Comparison of ENCODE assay signal across 1 cellular context in the genomic region with DNA sequence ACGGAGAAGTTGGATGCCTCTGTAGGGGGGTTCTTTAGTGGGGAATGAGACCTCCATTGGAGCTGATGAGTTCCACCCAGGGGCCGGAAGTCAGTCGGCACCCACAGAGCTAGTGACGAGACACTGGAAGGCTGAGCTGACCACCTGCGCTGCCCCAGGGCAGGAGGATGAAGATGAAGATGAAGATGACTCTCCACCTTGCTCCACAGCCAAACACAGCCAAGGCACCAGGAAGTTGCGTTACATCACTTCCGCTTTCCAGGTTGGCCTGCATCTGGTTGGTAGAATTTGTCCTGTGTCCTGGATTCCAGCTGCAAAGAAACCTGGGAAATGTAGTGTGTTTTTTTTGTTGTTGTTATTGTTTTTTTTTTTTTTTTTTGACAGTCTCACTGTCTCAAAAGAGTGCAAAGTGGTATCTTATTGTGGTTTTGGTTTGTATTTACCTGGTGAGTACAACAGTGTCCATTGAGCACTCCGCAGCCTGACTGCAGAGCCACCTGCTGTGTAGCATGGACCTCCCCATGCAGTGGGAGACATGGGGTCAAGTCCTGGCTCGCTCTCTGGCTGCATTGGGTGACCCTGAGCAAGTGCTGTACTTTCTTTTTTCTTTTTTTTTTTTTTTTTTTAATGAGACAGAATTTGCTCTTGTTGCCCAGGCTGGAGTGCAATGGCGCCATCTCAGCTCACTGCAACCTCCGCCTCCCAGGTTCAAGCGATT.
A peak's percentile ranks its signal among the peaks of the same experiment; 100 is the strongest.
TF ChIP-seq lines count a peak whose summit lies in the region.

No MANE protein-coding gene starts in this region.

TF ChIP-seq in HepG2, 621 proteins besides CTCF, POLR2A, EP300 and RAD21:
- TF ChIP-seq ZNF660 (CRISPR knock-in tag; IDR thresholded peaks at IDR 0.05; ENCODE audit: borderline replicate concordance, low read depth) (no peak), ZNF557 (CRISPR knock-in tag; IDR thresholded peaks at IDR 0.05) (no peak), ZNF552 (CRISPR knock-in tag; IDR thresholded peaks at IDR 0.05; ENCODE audit: borderline replicate concordance) (no peak), GABPA (IDR thresholded peaks at IDR 0.05; ENCODE audit: low read depth, low read length) (peak; percentile 55), GABPA (CRISPR knock-in tag; IDR thresholded peaks at IDR 0.05; ENCODE audit: low read depth) (peak; percentile 79), CC2D1A (CRISPR knock-in tag; IDR thresholded peaks at IDR 0.05) (no peak), MED13 (CRISPR knock-in tag; IDR thresholded peaks at IDR 0.05) (no peak), ZNF143 (CRISPR knock-in tag; IDR thresholded peaks at IDR 0.05) (peak; percentile 58; the same call in 1 of the 2 replicates), NFYB (CRISPR knock-in tag; IDR thresholded peaks at IDR 0.05) (peak; percentile 51), MXD4 (CRISPR knock-in tag; IDR thresholded peaks at IDR 0.05) (no peak), FOSL2 (CRISPR knock-in tag; IDR thresholded peaks at IDR 0.05) (no peak), TAF1 (CRISPR knock-in tag; IDR thresholded peaks at IDR 0.05) (no peak), ZNF75D (CRISPR knock-in tag; IDR thresholded peaks at IDR 0.05; ENCODE audit: borderline replicate concordance) (no peak), ZNF451 (CRISPR knock-in tag; IDR thresholded peaks at IDR 0.05) (no peak), ZNF335 (CRISPR knock-in tag; IDR thresholded peaks at IDR 0.05) (no peak), ZNF510 (CRISPR knock-in tag; IDR thresholded peaks at IDR 0.05; ENCODE audit: low read depth) (no peak), BRCA1 (CRISPR knock-in tag; IDR thresholded peaks at IDR 0.05) (no peak), ETV6 (CRISPR knock-in tag; conservative IDR thresholded peaks at IDR 0.05) (no peak), ZSCAN29 (CRISPR knock-in tag; conservative IDR thresholded peaks at IDR 0.05) (no peak), ZFP41 (CRISPR knock-in tag; IDR thresholded peaks at IDR 0.05; ENCODE audit: borderline replicate concordance) (no peak), ADNP (CRISPR knock-in tag; IDR thresholded peaks at IDR 0.05) (no peak), MEIS1 (CRISPR knock-in tag; IDR thresholded peaks at IDR 0.05; ENCODE audit: borderline replicate concordance) (no peak), CREB1 (IDR thresholded peaks at IDR 0.05) (no peak), CREB1 (CRISPR knock-in tag; IDR thresholded peaks at IDR 0.05) (peak; percentile 61), THAP11 (CRISPR knock-in tag; IDR thresholded peaks at IDR 0.05) (peak; percentile 47), ZNF138 (CRISPR knock-in tag; IDR thresholded peaks at IDR 0.05; ENCODE audit: low read depth) (no peak), ZNF589 (CRISPR knock-in tag; conservative IDR thresholded peaks at IDR 0.05) (no peak), ARHGAP35 (CRISPR knock-in tag; IDR thresholded peaks at IDR 0.05; ENCODE audit: borderline replicate concordance) (no peak), SMARCE1 (IDR thresholded peaks at IDR 0.05; ENCODE audit: borderline replicate concordance) (no peak)
- TF ChIP-seq, protein P1, sequence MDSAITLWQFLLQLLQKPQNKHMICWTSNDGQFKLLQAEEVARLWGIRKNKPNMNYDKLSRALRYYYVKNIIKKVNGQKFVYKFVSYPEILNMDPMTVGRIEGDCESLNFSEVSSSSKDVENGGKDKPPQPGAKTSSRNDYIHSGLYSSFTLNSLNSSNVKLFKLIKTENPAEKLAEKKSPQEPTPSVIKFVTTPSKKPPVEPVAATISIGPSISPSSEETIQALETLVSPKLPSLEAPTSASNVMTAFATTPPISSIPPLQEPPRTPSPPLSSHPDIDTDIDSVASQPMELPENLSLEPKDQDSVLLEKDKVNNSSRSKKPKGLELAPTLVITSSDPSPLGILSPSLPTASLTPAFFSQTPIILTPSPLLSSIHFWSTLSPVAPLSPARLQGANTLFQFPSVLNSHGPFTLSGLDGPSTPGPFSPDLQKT (CRISPR knock-in tag; IDR thresholded peaks at IDR 0.05; ENCODE audit: borderline replicate concordance), result no peak
- TF ChIP-seq, protein P2, sequence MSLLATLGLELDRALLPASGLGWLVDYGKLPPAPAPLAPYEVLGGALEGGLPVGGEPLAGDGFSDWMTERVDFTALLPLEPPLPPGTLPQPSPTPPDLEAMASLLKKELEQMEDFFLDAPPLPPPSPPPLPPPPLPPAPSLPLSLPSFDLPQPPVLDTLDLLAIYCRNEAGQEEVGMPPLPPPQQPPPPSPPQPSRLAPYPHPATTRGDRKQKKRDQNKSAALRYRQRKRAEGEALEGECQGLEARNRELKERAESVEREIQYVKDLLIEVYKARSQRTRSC (CRISPR knock-in tag; IDR thresholded peaks at IDR 0.05; ENCODE audit: low read depth), result no peak
- TF ChIP-seq, protein P3, sequence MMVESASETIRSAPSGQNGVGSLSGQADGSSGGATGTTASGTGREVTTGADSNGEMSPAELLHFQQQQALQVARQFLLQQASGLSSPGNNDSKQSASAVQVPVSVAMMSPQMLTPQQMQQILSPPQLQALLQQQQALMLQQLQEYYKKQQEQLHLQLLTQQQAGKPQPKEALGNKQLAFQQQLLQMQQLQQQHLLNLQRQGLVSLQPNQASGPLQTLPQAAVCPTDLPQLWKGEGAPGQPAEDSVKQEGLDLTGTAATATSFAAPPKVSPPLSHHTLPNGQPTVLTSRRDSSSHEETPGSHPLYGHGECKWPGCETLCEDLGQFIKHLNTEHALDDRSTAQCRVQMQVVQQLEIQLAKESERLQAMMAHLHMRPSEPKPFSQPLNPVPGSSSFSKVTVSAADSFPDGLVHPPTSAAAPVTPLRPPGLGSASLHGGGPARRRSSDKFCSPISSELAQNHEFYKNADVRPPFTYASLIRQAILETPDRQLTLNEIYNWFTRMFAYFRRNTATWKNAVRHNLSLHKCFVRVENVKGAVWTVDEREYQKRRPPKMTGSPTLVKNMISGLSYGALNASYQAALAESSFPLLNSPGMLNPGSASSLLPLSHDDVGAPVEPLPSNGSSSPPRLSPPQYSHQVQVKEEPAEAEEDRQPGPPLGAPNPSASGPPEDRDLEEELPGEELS (CRISPR knock-in tag; IDR thresholded peaks at IDR 0.05), result no peak
- TF ChIP-seq, protein P4, sequence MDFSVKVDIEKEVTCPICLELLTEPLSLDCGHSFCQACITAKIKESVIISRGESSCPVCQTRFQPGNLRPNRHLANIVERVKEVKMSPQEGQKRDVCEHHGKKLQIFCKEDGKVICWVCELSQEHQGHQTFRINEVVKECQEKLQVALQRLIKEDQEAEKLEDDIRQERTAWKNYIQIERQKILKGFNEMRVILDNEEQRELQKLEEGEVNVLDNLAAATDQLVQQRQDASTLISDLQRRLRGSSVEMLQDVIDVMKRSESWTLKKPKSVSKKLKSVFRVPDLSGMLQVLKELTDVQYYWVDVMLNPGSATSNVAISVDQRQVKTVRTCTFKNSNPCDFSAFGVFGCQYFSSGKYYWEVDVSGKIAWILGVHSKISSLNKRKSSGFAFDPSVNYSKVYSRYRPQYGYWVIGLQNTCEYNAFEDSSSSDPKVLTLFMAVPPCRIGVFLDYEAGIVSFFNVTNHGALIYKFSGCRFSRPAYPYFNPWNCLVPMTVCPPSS (IDR thresholded peaks at IDR 0.05), result no peak
- TF ChIP-seq, protein P5, sequence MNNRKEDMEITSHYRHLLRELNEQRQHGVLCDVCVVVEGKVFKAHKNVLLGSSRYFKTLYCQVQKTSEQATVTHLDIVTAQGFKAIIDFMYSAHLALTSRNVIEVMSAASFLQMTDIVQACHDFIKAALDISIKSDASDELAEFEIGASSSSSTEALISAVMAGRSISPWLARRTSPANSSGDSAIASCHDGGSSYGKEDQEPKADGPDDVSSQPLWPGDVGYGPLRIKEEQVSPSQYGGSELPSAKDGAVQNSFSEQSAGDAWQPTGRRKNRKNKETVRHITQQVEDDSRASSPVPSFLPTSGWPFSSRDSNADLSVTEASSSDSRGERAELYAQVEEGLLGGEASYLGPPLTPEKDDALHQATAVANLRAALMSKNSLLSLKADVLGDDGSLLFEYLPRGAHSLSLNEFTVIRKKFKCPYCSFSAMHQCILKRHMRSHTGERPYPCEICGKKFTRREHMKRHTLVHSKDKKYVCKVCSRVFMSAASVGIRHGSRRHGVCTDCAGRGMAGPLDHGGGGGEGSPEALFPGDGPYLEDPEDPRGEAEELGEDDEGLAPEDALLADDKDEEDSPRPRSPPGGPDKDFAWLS (CRISPR knock-in tag; IDR thresholded peaks at IDR 0.05; ENCODE audit: borderline replicate concordance), result no peak
- TF ChIP-seq, protein P6, sequence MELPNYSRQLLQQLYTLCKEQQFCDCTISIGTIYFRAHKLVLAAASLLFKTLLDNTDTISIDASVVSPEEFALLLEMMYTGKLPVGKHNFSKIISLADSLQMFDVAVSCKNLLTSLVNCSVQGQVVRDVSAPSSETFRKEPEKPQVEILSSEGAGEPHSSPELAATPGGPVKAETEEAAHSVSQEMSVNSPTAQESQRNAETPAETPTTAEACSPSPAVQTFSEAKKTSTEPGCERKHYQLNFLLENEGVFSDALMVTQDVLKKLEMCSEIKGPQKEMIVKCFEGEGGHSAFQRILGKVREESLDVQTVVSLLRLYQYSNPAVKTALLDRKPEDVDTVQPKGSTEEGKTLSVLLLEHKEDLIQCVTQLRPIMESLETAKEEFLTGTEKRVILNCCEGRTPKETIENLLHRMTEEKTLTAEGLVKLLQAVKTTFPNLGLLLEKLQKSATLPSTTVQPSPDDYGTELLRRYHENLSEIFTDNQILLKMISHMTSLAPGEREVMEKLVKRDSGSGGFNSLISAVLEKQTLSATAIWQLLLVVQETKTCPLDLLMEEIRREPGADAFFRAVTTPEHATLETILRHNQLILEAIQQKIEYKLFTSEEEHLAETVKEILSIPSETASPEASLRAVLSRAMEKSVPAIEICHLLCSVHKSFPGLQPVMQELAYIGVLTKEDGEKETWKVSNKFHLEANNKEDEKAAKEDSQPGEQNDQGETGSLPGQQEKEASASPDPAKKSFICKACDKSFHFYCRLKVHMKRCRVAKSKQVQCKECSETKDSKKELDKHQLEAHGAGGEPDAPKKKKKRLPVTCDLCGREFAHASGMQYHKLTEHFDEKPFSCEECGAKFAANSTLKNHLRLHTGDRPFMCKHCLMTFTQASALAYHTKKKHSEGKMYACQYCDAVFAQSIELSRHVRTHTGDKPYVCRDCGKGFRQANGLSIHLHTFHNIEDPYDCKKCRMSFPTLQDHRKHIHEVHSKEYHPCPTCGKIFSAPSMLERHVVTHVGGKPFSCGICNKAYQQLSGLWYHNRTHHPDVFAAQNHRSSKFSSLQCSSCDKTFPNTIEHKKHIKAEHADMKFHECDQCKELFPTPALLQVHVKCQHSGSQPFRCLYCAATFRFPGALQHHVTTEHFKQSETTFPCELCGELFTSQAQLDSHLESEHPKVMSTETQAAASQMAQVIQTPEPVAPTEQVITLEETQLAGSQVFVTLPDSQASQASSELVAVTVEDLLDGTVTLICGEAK (IDR thresholded peaks at IDR 0.05), result no peak
- TF ChIP-seq, protein P6 (CRISPR knock-in tag; IDR thresholded peaks at IDR 0.05), result no peak
- TF ChIP-seq, protein P7, sequence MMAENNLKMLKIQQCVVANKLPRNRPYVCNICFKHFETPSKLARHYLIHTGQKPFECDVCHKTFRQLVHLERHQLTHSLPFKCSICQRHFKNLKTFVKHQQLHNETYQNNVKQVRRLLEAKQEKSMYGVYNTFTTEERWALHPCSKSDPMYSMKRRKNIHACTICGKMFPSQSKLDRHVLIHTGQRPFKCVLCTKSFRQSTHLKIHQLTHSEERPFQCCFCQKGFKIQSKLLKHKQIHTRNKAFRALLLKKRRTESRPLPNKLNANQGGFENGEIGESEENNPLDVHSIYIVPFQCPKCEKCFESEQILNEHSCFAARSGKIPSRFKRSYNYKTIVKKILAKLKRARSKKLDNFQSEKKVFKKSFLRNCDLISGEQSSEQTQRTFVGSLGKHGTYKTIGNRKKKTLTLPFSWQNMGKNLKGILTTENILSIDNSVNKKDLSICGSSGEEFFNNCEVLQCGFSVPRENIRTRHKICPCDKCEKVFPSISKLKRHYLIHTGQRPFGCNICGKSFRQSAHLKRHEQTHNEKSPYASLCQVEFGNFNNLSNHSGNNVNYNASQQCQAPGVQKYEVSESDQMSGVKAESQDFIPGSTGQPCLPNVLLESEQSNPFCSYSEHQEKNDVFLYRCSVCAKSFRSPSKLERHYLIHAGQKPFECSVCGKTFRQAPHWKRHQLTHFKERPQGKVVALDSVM (CRISPR knock-in tag; IDR thresholded peaks at IDR 0.05), result no peak
